8 cellular contexts compared by ENCODE assay signal in genomic region chr5:86780018-86780417, GRCh38.
"Had no signal": no experiment of that assay in that cellular context is flagged by ENCODE, and none has a peak within 500 bp of the region (broad histone marks: within the 10 kb centered on the region; RNA-seq: fewer than 3 reads in every experiment).

No MANE protein-coding gene starts in this region.

- ATAC-seq: GM12878 had no signal

- DNase-seq: GDM1, GF-D8 had no signal

- H3K4me3 ChIP-seq: GM12878 had no signal

- FAIRE-seq: G401.6, GM12878, GM12891, GM12892, GM18507, GM19239 had no signal
